10 cellular contexts compared by ENCODE assay signal in genomic region chr20:49785851-49786174, GRCh38. TPM values are rescaled to one million over a fixed set of nuclear protein-coding genes. Genes with fewer than 3 reads are reported as not detected.
A peak's percentile ranks its signal among the peaks of the same experiment; 100 is the strongest.
DNase-seq lines count a peak whose midpoint lies in the region; ATAC-seq, FAIRE-seq and TF ChIP-seq lines count a peak whose summit lies in the region.
"Had no signal": no experiment of that assay in that cellular context is flagged by ENCODE, and none has a peak within 500 bp of the region (broad histone marks: within the 10 kb centered on the region; RNA-seq: fewer than 3 reads in every experiment).

No MANE protein-coding gene starts in this region.

- H3K9me3 ChIP-seq in naive thymus-derived CD4-positive, alpha-beta T cell (ENCODE audit: control insufficient read depth in 2 of 3, low read length in 3 of 3): no peaks in the 10 kb centered on the region
- no peaks in the 10 kb centered on the region for H3K9me3 ChIP-seq in HAP-1

- H3K27ac Mint-ChIP-seq in naive thymus-derived CD4-positive, alpha-beta T cell: peak overlapping the region in 1 of 9 donors; percentile 14
- H3K27ac Mint-ChIP-seq in glutamatergic neuron (ENCODE audit: unreplicated experiment): no peak overlapping the region

- CTCF ChIA-PET in naive thymus-derived CD4-positive, alpha-beta T cell (lab: Charles Lee): no interaction called here

- H3K4me3 Mint-ChIP-seq in naive thymus-derived CD4-positive, alpha-beta T cell: no peak overlapping the region
- H3K4me3 Mint-ChIP-seq in glutamatergic neuron (ENCODE audit: unreplicated experiment): no peak overlapping the region

- ATAC-seq in GM18520 (IDR thresholded peaks at IDR 0.05; ENCODE audit: unreplicated experiment) (peak; percentile 87), GM21825 (IDR thresholded peaks at IDR 0.05; ENCODE audit: unreplicated experiment) (peak; percentile 81)
- ATAC-seq in naive thymus-derived CD4-positive, alpha-beta T cell: peak; percentile 57

- intact Hi-C loops in naive thymus-derived CD4-positive, alpha-beta T cell (cut with micrococcal nuclease): no loop called here

- H3K9me3 Mint-ChIP-seq in naive thymus-derived CD4-positive, alpha-beta T cell: peaks cover 0 to 2% (median 0%) of the 10 kb centered on the region in 11 donors
- no peaks in the 10 kb centered on the region for H3K9me3 Mint-ChIP-seq in glutamatergic neuron (ENCODE audit: unreplicated experiment)

- peak; percentile 49 for FAIRE-seq in HTR-8/SVneo (lab: Jason Lieb, UNC)
- FAIRE-seq: keratinocyte had no signal

- no peak overlapping the region for H3K4me3 ChIP-seq in naive thymus-derived CD4-positive, alpha-beta T cell (ENCODE audit: low read length)
- H3K4me3 ChIP-seq in HAP-1: no peak overlapping the region

- H3K27me3 ChIP-seq in naive thymus-derived CD4-positive, alpha-beta T cell (ENCODE audit: control insufficient read depth in 2 of 2, insufficient read depth in 2 of 2, low read length in 2 of 2): no peaks in the 10 kb centered on the region
- no peaks in the 10 kb centered on the region for H3K27me3 ChIP-seq in HAP-1 (ENCODE audit: low read depth)

- peaks cover 0 to 20% (median 6%) of the 10 kb centered on the region in 7 donors for H3K4me1 Mint-ChIP-seq in naive thymus-derived CD4-positive, alpha-beta T cell
- H3K4me1 Mint-ChIP-seq in glutamatergic neuron (ENCODE audit: low read depth, unreplicated experiment): no peaks in the 10 kb centered on the region

- POLR2A ChIA-PET in naive thymus-derived CD4-positive, alpha-beta T cell (lab: Charles Lee): no interaction called here

- H3K27ac ChIP-seq in naive thymus-derived CD4-positive, alpha-beta T cell (ENCODE audit: low read depth, low read length): no peak overlapping the region

- in situ Hi-C loops in HAP-1 (cut with MboI; ENCODE audit: low sequenced_read_pairs): no loop called here

- no peaks in the 10 kb centered on the region for H3K36me3 Mint-ChIP-seq in naive thymus-derived CD4-positive, alpha-beta T cell
- H3K36me3 Mint-ChIP-seq in glutamatergic neuron (ENCODE audit: unreplicated experiment): no peaks in the 10 kb centered on the region

- peaks cover 0 to 22% (median 0%) of the 10 kb centered on the region in 5 donors for H3K27me3 Mint-ChIP-seq in naive thymus-derived CD4-positive, alpha-beta T cell
- H3K27me3 Mint-ChIP-seq in glutamatergic neuron (ENCODE audit: unreplicated experiment): no peaks in the 10 kb centered on the region

- TF ChIP-seq CTCF in glutamatergic neuron (IDR thresholded peaks at IDR 0.05; ENCODE audit: partially characterized antibody, unreplicated experiment): no peak

- no peaks in the 10 kb centered on the region for H3K4me1 ChIP-seq in naive thymus-derived CD4-positive, alpha-beta T cell (ENCODE audit: control insufficient read depth in 2 of 2, insufficient read depth in 2 of 2, low read length in 2 of 2)
- no peaks in the 10 kb centered on the region for H3K4me1 ChIP-seq in HAP-1

- no peak for DNase-seq in HTR-8/SVneo (ENCODE audit: insufficient read length, low spot score)
- DNase-seq in naive thymus-derived CD4-positive, alpha-beta T cell: no peak
- no peak for DNase-seq in HAP-1 (ENCODE audit: low spot score in 2 of 2)
- no peak for DNase-seq in COLO829 (ENCODE audit: low spot score)
- DNase-seq in inferior parietal cortex (ENCODE audit: extremely low spot score): no peak
- DNase-seq in glutamatergic neuron: no peak
- DNase-seq: activated CD4-positive, alpha-beta T cell treated with anti-CD3 and anti-CD28 coated beads, Interleukin-2, amount 50 U/mL, for 1 hour had no signal

- no peaks in the 10 kb centered on the region for H3K36me3 ChIP-seq in naive thymus-derived CD4-positive, alpha-beta T cell (ENCODE audit: control insufficient read depth in 2 of 3, insufficient read depth in 3 of 3, low read length in 3 of 3)
- no peaks in the 10 kb centered on the region for H3K36me3 ChIP-seq in HAP-1 (replicated peaks)

RNA-seq across cellular contexts. Expression of gene SLC9A8, which starts 26.8 kb away (rescaled TPM):
- 10 to 100 TPM; 21.7 to 42.5 (median 25.7) TPM for total RNA-seq in naive thymus-derived CD4-positive, alpha-beta T cell
- 1 to 10 TPM; 6.2 to 7.2 TPM for polyA plus RNA-seq in naive thymus-derived CD4-positive, alpha-beta T cell
- 10.6 TPM for total RNA-seq in glutamatergic neuron (ENCODE audit: unreplicated experiment)
